19 cellular contexts compared by ENCODE assay signal in genomic region chr15:45802140-45802539, GRCh38.
DNase-seq lines count a peak whose midpoint lies in the region; ATAC-seq, FAIRE-seq and TF ChIP-seq lines count a peak whose summit lies in the region.
"Had no signal": no experiment of that assay in that cellular context is flagged by ENCODE, and none has a peak within 500 bp of the region (broad histone marks: within the 10 kb centered on the region; RNA-seq: fewer than 3 reads in every experiment).

No MANE protein-coding gene starts in this region.

- DNase-seq in A549 (ENCODE audit: low read depth in 1 of 2, low spot score in 1 of 2), result peak in 1 of 2 experiments; percentile 5
- DNase-seq in NCI-H1105 treated with DMSO at 0.1 percent for 48 hours (lab: John Stamatoyannopoulos, UW), result peak; percentile 82
- peak; percentile 83 for DNase-seq in NCI-H2227 (lab: John Stamatoyannopoulos, UW; ENCODE audit: unreplicated experiment)
- DNase-seq in dermis microvascular lymphatic vessel endothelial cell (ENCODE audit: low read depth in 2 of 2), result peak; percentile 43 to 80
- no peak for DNase-seq in natural killer cell treated with Interleukin-12 subunit alpha and Interleukin-12 subunit beta and Interleukin-15 and Interleukin-18, amount 100 ng/mL, for 72 hours (ENCODE audit: low spot score)
- DNase-seq: activated CD4-positive, alpha-beta T cell treated with anti-CD3 and anti-CD28 coated beads, Interleukin-2, amount 10 ng/mL, durations not matched to agents 7 days and 5 days; activated naive CD8-positive, alpha-beta T cell treated with anti-CD3 and anti-CD28 coated beads for 36 hours; CD4-positive, CD25-positive, alpha-beta regulatory T cell; effector memory CD8-positive, alpha-beta T cell; left cardiac atrium; stimulated activated naive B cell treated with anti-CD40 and anti-IgM and Interleukin-4, amounts not matched to agents 10 μg/mL and 1 μg/mL and 100 μg/mL, for 72 hours; upper lobe of left lung had no signal

- no peak for TF ChIP-seq CTCF in A549 (IDR thresholded peaks at IDR 0.05)

- no peak overlapping the region for H3K4me3 Mint-ChIP-seq in natural killer cell treated with Interleukin-12 subunit alpha and Interleukin-12 subunit beta and Interleukin-15 and Interleukin-18, amount 100 ng/mL, for 72 hours
- H3K4me3 Mint-ChIP-seq: activated CD4-positive, alpha-beta T cell treated with anti-CD3 and anti-CD28 coated beads, Interleukin-2, amount 10 ng/mL, durations not matched to agents 7 days and 5 days; activated naive CD8-positive, alpha-beta T cell treated with anti-CD3 and anti-CD28 coated beads for 36 hours; CD4-positive, CD25-positive, alpha-beta regulatory T cell; effector memory CD8-positive, alpha-beta T cell; stimulated activated naive B cell treated with anti-CD40 and anti-IgM and Interleukin-4, amounts not matched to agents 10 μg/mL and 1 μg/mL and 100 μg/mL, for 72 hours had no signal

- TF ChIP-seq RAD21 in A549 (conservative IDR thresholded peaks at IDR 0.05 in 1 of 2, IDR thresholded peaks at IDR 0.05 in 1 of 2), result no peak

- peaks cover 12% of the 10 kb centered on the region in 2 donors for H3K27me3 Mint-ChIP-seq in natural killer cell treated with Interleukin-12 subunit alpha and Interleukin-12 subunit beta and Interleukin-15 and Interleukin-18, amount 100 ng/mL, for 72 hours

- POLR2A ChIA-PET in A549 (lab: Yijun Ruan, JAX), result no interaction called here

- WGBS in A549 (ENCODE audit: missing lambda C conversion rate), result 24% methylated on average over 3 of the region's 3 CpGs

- no peaks in the 10 kb centered on the region for H3K4me1 Mint-ChIP-seq in natural killer cell treated with Interleukin-12 subunit alpha and Interleukin-12 subunit beta and Interleukin-15 and Interleukin-18, amount 100 ng/mL, for 72 hours (ENCODE audit: low read depth in 2 of 2)
- H3K4me1 Mint-ChIP-seq: activated CD4-positive, alpha-beta T cell treated with anti-CD3 and anti-CD28 coated beads, Interleukin-2, amount 10 ng/mL, durations not matched to agents 7 days and 5 days; activated naive CD8-positive, alpha-beta T cell treated with anti-CD3 and anti-CD28 coated beads for 36 hours; CD4-positive, CD25-positive, alpha-beta regulatory T cell had no signal

- CTCF ChIA-PET in A549 (lab: Yijun Ruan, JAX), result interaction anchor here (0.7 kb wide), 1 partner anchor 19 kb away, joined by 5 read pairs; no protein-coding TSS in a partner anchor

- no peak overlapping the region for H3K27ac Mint-ChIP-seq in natural killer cell treated with Interleukin-12 subunit alpha and Interleukin-12 subunit beta and Interleukin-15 and Interleukin-18, amount 100 ng/mL, for 72 hours
- H3K27ac Mint-ChIP-seq: activated CD4-positive, alpha-beta T cell treated with anti-CD3 and anti-CD28 coated beads, Interleukin-2, amount 10 ng/mL, durations not matched to agents 7 days and 5 days; activated naive CD8-positive, alpha-beta T cell treated with anti-CD3 and anti-CD28 coated beads for 36 hours; CD4-positive, CD25-positive, alpha-beta regulatory T cell; effector memory CD8-positive, alpha-beta T cell; stimulated activated naive B cell treated with anti-CD40 and anti-IgM and Interleukin-4, amounts not matched to agents 10 μg/mL and 1 μg/mL and 100 μg/mL, for 72 hours had no signal

- no peak overlapping the region for H3K27ac ChIP-seq in A549
- H3K27ac ChIP-seq: cardiac muscle cell, parathyroid adenoma, upper lobe of left lung had no signal

- no peak for TF ChIP-seq EP300 in A549 (IDR thresholded peaks at IDR 0.05)

- no peak for TF ChIP-seq POLR2A in A549 (IDR thresholded peaks at IDR 0.05; ENCODE audit: low read length)

- peak overlapping the region; percentile 33; the same call in 1 of the 3 replicates for H3K4me2 ChIP-seq in A549
- H3K4me2 ChIP-seq: smooth muscle cell had no signal

- FAIRE-seq in A549 (lab: Jason Lieb, UNC), result no peak
- FAIRE-seq: GM12891 had no signal

- ATAC-seq in A549 (peak in 1 of 2 experiments; percentile 39; a peak in 2 of 6 replicates), GM21447 (IDR thresholded peaks at IDR 0.05; ENCODE audit: unreplicated experiment) (no peak), GM21390 (IDR thresholded peaks at IDR 0.05; ENCODE audit: unreplicated experiment) (no peak), GM21717 (IDR thresholded peaks at IDR 0.05; ENCODE audit: unreplicated experiment) (no peak)
- ATAC-seq in natural killer cell treated with Interleukin-12 subunit alpha and Interleukin-12 subunit beta and Interleukin-15 and Interleukin-18, amount 100 ng/mL, for 72 hours, result no peak
- ATAC-seq: effector memory CD8-positive, alpha-beta T cell; left cardiac atrium; stimulated activated naive B cell treated with anti-CD40 and anti-IgM and Interleukin-4, amounts not matched to agents 10 μg/mL and 1 μg/mL and 100 μg/mL, for 72 hours had no signal

- H3K36me3 Mint-ChIP-seq in natural killer cell treated with Interleukin-12 subunit alpha and Interleukin-12 subunit beta and Interleukin-15 and Interleukin-18, amount 100 ng/mL, for 72 hours, result no peaks in the 10 kb centered on the region
- H3K36me3 Mint-ChIP-seq: activated naive CD8-positive, alpha-beta T cell treated with anti-CD3 and anti-CD28 coated beads for 36 hours; CD4-positive, CD25-positive, alpha-beta regulatory T cell; stimulated activated naive B cell treated with anti-CD40 and anti-IgM and Interleukin-4, amounts not matched to agents 10 μg/mL and 1 μg/mL and 100 μg/mL, for 72 hours had no signal

- no peaks in the 10 kb centered on the region for H3K9me3 ChIP-seq in A549
- H3K9me3 ChIP-seq: upper lobe of left lung had no signal

- no peaks in the 10 kb centered on the region for H3K9me3 Mint-ChIP-seq in natural killer cell treated with Interleukin-12 subunit alpha and Interleukin-12 subunit beta and Interleukin-15 and Interleukin-18, amount 100 ng/mL, for 72 hours
- H3K9me3 Mint-ChIP-seq: activated CD4-positive, alpha-beta T cell treated with anti-CD3 and anti-CD28 coated beads, Interleukin-2, amount 10 ng/mL, durations not matched to agents 7 days and 5 days; activated naive CD8-positive, alpha-beta T cell treated with anti-CD3 and anti-CD28 coated beads for 36 hours; CD4-positive, CD25-positive, alpha-beta regulatory T cell; effector memory CD8-positive, alpha-beta T cell; stimulated activated naive B cell treated with anti-CD40 and anti-IgM and Interleukin-4, amounts not matched to agents 10 μg/mL and 1 μg/mL and 100 μg/mL, for 72 hours had no signal

- no peak overlapping the region for H3K4me3 ChIP-seq in A549
- H3K4me3 ChIP-seq: cardiac muscle cell, smooth muscle cell, upper lobe of left lung had no signal

- H3K4me1 ChIP-seq in A549, result no peaks in the 10 kb centered on the region
- H3K4me1 ChIP-seq: parathyroid adenoma, upper lobe of left lung had no signal

TF ChIP-seq in A549, 52 proteins besides CTCF, POLR2A, EP300 and RAD21:
- TF ChIP-seq ZC3H11A (IDR thresholded peaks at IDR 0.05) (no peak), PHF8 (IDR thresholded peaks at IDR 0.05; ENCODE audit: borderline replicate concordance, low read depth) (no peak), KDM5A (IDR thresholded peaks at IDR 0.05) (no peak), TP53 (CRISPR knock-in tag; IDR thresholded peaks at IDR 0.05) (no peak), ZNF302 (CRISPR knock-in tag; IDR thresholded peaks at IDR 0.05) (no peak)
- TF ChIP-seq, protein P1, sequence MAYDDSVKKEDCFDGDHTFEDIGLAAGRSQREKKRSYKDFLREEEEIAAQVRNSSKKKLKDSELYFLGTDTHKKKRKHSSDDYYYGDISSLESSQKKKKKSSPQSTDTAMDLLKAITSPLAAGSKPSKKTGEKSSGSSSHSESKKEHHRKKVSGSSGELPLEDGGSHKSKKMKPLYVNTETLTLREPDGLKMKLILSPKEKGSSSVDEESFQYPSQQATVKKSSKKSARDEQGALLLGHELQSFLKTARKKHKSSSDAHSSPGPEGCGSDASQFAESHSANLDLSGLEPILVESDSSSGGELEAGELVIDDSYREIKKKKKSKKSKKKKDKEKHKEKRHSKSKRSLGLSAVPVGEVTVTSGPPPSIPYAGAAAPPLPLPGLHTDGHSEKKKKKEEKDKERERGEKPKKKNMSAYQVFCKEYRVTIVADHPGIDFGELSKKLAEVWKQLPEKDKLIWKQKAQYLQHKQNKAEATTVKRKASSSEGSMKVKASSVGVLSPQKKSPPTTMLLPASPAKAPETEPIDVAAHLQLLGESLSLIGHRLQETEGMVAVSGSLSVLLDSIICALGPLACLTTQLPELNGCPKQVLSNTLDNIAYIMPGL (CRISPR knock-in tag; IDR thresholded peaks at IDR 0.05; ENCODE audit: borderline replicate concordance), result no peak
